ENCODE assay signal across 23 cellular contexts in genomic region chr5:178365501-178366440, GRCh38.
DNase-seq lines count a peak whose midpoint lies in the region; ATAC-seq and TF ChIP-seq lines count a peak whose summit lies in the region.
"Had no signal": no experiment of that assay in that cellular context is flagged by ENCODE, and none has a peak within 500 bp of the region (broad histone marks: within the 10 kb centered on the region; RNA-seq: fewer than 3 reads in every experiment).

No MANE protein-coding gene starts in this region.

- no peaks in the 10 kb centered on the region for H3K4me1 ChIP-seq in mucosa of descending colon (ENCODE audit: low read depth)
- H3K4me1 ChIP-seq in aorta (ENCODE audit: control insufficient read depth in 1 of 2, insufficient read depth in 2 of 2, low read length in 2 of 2): no peaks in the 10 kb centered on the region
- H3K4me1 ChIP-seq: HAP-1, Peyer's patch had no signal

- no peak overlapping the region for H3K27ac ChIP-seq in aorta (ENCODE audit: low read depth in 1 of 2, low read length in 2 of 2)
- H3K27ac ChIP-seq: Peyer's patch had no signal

- 94 to 95% methylated on average over 27 of the region's 27 CpGs for WGBS in aorta, 2 donors

- DNase-seq in NCI-H524 (lab: John Stamatoyannopoulos, UW) (peak; percentile 39 to 72), NCI-H524 treated with DMSO at 0.1 percent for 48 hours (lab: John Stamatoyannopoulos, UW) (no peak), NCI-H2171 (lab: John Stamatoyannopoulos, UW) (peak; percentile 26), mucosa of descending colon (peak in 2 of 3 donors; percentile 9 to 45), aorta (peak; percentile 35 to 66)
- DNase-seq in activated T-cell treated with anti-CD3 and anti-CD28 coated beads, Interleukin-2, amount 50 U/mL, for 72 hours: no peak
- no peak for DNase-seq in stimulated activated CD4-positive, alpha-beta T cell treated with anti-CD3 and anti-CD28 coated beads, Interleukin-4, amount 100 ng/mL, for 1 hour
- no peak for DNase-seq in central memory CD4-positive, alpha-beta T cell
- DNase-seq: 8988T; CD4-positive, alpha-beta memory T cell; DND-41; IMR-90; NCI-H1048; NCI-H1436 treated with DMSO at 0.1 percent for 48 hours; NCI-H2029 treated with DMSO at 0.1 percent for 48 hours; NCI-H446 treated with DMSO at 0.1 percent for 48 hours; NCI-H748 treated with DMSO at 0.1 percent for 48 hours; NK-92 treated with Interleukin-12 subunit alpha and Interleukin-12 subunit beta, amount 100 ng/mL, for 24 hours; Peyer's patch; SHP77 had no signal

- H3K27ac Mint-ChIP-seq in activated T-cell treated with anti-CD3 and anti-CD28 coated beads, Interleukin-2, amount 50 U/mL, for 72 hours: no peak overlapping the region
- H3K27ac Mint-ChIP-seq: B cell had no signal

- intact Hi-C loops in mucosa of descending colon (cut with DNase I, micrococcal nuclease): no loop called here
- intact Hi-C loops in aorta (cut with DNase I): no loop called here

- no peaks in the 10 kb centered on the region for H3K27me3 ChIP-seq in aorta (ENCODE audit: control insufficient read depth in 1 of 2, insufficient read depth in 2 of 2, low read length in 1 of 2)
- H3K27me3 ChIP-seq: Peyer's patch had no signal

- ATAC-seq in mucosa of descending colon (no peak), aorta (ENCODE audit: low FRiP score) (no peak)
- no peak for ATAC-seq in activated T-cell treated with anti-CD3 and anti-CD28 coated beads, Interleukin-2, amount 50 U/mL, for 72 hours (replicated peaks in 1 of 2)

- H3K36me3 ChIP-seq in mucosa of descending colon (ENCODE audit: low read depth) (no peaks in the 10 kb centered on the region), aorta (ENCODE audit: control insufficient read depth in 1 of 2, insufficient read depth in 2 of 2, low read length in 1 of 2) (no peaks in the 10 kb centered on the region)
- H3K36me3 ChIP-seq: HAP-1, Peyer's patch had no signal

- H3K27me3 Mint-ChIP-seq in activated T-cell treated with anti-CD3 and anti-CD28 coated beads, Interleukin-2, amount 50 U/mL, for 72 hours (ENCODE audit: low read depth): no peaks in the 10 kb centered on the region

- H3K9me3 ChIP-seq in mucosa of descending colon: no peaks in the 10 kb centered on the region
- no peaks in the 10 kb centered on the region for H3K9me3 ChIP-seq in aorta (ENCODE audit: control insufficient read depth, low read length)
- H3K9me3 ChIP-seq: HAP-1, Peyer's patch, SK-N-SH had no signal

- no peaks in the 10 kb centered on the region for H3K9me3 Mint-ChIP-seq in activated T-cell treated with anti-CD3 and anti-CD28 coated beads, Interleukin-2, amount 50 U/mL, for 72 hours

- no peaks in the 10 kb centered on the region for H3K36me3 Mint-ChIP-seq in activated T-cell treated with anti-CD3 and anti-CD28 coated beads, Interleukin-2, amount 50 U/mL, for 72 hours (ENCODE audit: insufficient read depth in 2 of 2)
- H3K36me3 Mint-ChIP-seq: CD4-positive, alpha-beta memory T cell had no signal

- H3K4me3 ChIP-seq in mucosa of descending colon (no peak overlapping the region), aorta (ENCODE audit: low read length in 2 of 2) (no peak overlapping the region)
- H3K4me3 ChIP-seq: HAP-1, Peyer's patch had no signal

- H3K4me3 Mint-ChIP-seq in activated T-cell treated with anti-CD3 and anti-CD28 coated beads, Interleukin-2, amount 50 U/mL, for 72 hours: no peak overlapping the region
- H3K4me3 Mint-ChIP-seq: B cell; CD4-positive, alpha-beta memory T cell had no signal

- no peaks in the 10 kb centered on the region for H3K4me1 Mint-ChIP-seq in activated T-cell treated with anti-CD3 and anti-CD28 coated beads, Interleukin-2, amount 50 U/mL, for 72 hours (ENCODE audit: low read depth)
- H3K4me1 Mint-ChIP-seq: B cell had no signal

- TF ChIP-seq CTCF in mucosa of descending colon (IDR thresholded peaks at IDR 0.05): no peak

Comparison
In these comparisons a context has a peak if more than half of its experiments do, and no peak if none do; other contexts are left out.
1. DNase-seq: peak in NCI-H524 (2 of 2), NCI-H2171 (single experiment), mucosa of descending colon (2 of 3) and aorta (2 of 2); none in NCI-H524 treated with DMSO at 0.1 percent for 48 hours (single experiment), activated T-cell treated with anti-CD3 and anti-CD28 coated beads, Interleukin-2, amount 50 U/mL, for 72 hours (0 of 2), stimulated activated CD4-positive, alpha-beta T cell treated with anti-CD3 and anti-CD28 coated beads, Interleukin-4, amount 100 ng/mL, for 1 hour (single experiment) and central memory CD4-positive, alpha-beta T cell (single experiment).